ENCODE assay signal across 8 cellular contexts in the genomic region with DNA sequence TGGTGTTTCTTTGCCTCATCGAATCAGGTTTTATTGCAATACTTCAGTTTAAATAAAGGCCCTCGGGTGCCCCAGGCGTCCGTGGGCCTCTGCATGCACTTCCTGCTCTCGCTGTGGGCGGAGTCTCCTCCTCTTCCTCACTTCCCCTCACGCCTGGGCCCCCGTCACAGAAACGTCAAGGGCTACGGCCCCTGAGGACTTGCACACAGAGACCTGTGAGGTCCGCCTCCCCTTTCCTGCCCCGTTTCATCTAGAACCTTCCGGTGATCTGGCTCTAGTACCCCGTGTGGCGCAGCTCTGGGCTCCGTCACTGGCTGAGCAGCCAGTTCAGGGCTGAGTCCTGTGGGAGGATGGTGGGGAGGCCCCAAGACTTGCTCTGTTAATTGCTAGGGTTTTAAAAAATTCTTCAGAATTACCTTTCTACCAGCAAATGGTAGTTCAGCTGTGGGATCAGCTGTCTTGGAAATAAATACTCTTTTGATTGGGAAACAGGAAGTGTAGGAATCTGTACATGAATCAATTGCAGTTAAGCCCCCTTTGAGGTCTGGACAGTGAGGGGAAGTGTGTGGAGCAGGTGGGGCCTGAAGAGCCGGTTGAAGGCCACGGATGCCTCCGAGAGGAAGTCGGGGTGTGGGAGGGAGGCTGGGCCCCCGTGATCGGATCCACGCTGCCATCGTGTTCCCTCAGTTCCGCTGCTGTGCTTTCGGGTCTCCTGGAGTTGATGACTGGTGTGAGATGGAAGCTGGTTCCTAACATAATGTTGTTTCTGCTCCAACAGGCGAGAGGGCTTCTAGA. TPM values are rescaled to one million over a fixed set of nuclear protein-coding genes. Genes with fewer than 3 reads are reported as not detected.
DNase-seq lines count a peak whose midpoint lies in the region; ATAC-seq and TF ChIP-seq lines count a peak whose summit lies in the region.

No MANE protein-coding gene starts in this region.

- no peaks in the 10 kb centered on the region for H3K9me3 ChIP-seq in KOPT-K1 (ENCODE audit: insufficient read depth, low read length, poor library complexity, severe bottlenecking)

- intact Hi-C loops in left ventricle myocardium superior (cut with micrococcal nuclease) = loop anchor here (10.0 kb wide), 1 partner anchor 49 kb away; no protein-coding TSS in a partner anchor

- peak; percentile 15 for ATAC-seq in left ventricle myocardium superior

- no peak for TF ChIP-seq CTCF in GM20000 (IDR thresholded peaks at IDR 0.05; ENCODE audit: extremely low read depth, missing control alignments)

- H3K27ac ChIP-seq in KOPT-K1 (ENCODE audit: low read depth, low read length, poor library complexity, severe bottlenecking) = peak overlapping the region; percentile 73

- peak; percentile 57 for DNase-seq in Ammon's horn (ENCODE audit: low spot score)
- DNase-seq in GM20000 (ENCODE audit: low spot score) = peak; percentile 93
- DNase-seq in activated T-cell treated with anti-CD3 and anti-CD28 coated beads for 24 hours (ENCODE audit: low read depth) = peak; percentile 74
- peak; percentile 67 for DNase-seq in left ventricle myocardium superior
- DNase-seq in stimulated activated CD4-positive, alpha-beta T cell treated with anti-CD3 and anti-CD28 coated beads, TNF-alpha, amount 100 ng/mL, for 1 hour (ENCODE audit: low read depth in 3 of 3, low spot score in 1 of 3) = peak; percentile 61 to 75 (median 65)
- DNase-seq in NCI-H1436 treated with DMSO at 0.1 percent for 48 hours (lab: John Stamatoyannopoulos, UW) = no peak
- DNase-seq in NCI-H2081 treated with DMSO at 0.1 percent for 48 hours (lab: John Stamatoyannopoulos, UW) = no peak

- H3K36me3 ChIP-seq in KOPT-K1 (ENCODE audit: insufficient read depth, low read length) = no peaks in the 10 kb centered on the region; the same call in 1 of the 2 replicates

RNA-seq across cellular contexts. Expression of a gene that starts 10.2 kb away (rescaled TPM):
- 18.7 TPM for total RNA-seq in left ventricle myocardium superior

Comparison
In these comparisons a context has a peak if more than half of its experiments do, and no peak if none do; other contexts are left out.
1. DNase-seq: peak in Ammon's horn (single experiment), GM20000 (single experiment), activated T-cell treated with anti-CD3 and anti-CD28 coated beads for 24 hours (single experiment), left ventricle myocardium superior (single experiment) and stimulated activated CD4-positive, alpha-beta T cell treated with anti-CD3 and anti-CD28 coated beads, TNF-alpha, amount 100 ng/mL, for 1 hour (3 of 3); none in NCI-H1436 treated with DMSO at 0.1 percent for 48 hours (single experiment) and NCI-H2081 treated with DMSO at 0.1 percent for 48 hours (single experiment).